In genomic region chr11:9137293-9138132, GRCh38 we compare ENCODE assay signal across 8 cellular contexts. TPM values are rescaled to one million over a fixed set of nuclear protein-coding genes. Genes with fewer than 3 reads are reported as not detected.
DNase-seq lines count a peak whose midpoint lies in the region; ATAC-seq and TF ChIP-seq lines count a peak whose summit lies in the region.

No MANE protein-coding gene starts in this region.

- CTCF ChIA-PET in HCT116 (lab: Charles Lee) = interaction anchor here (0.6 to 4.1 kb wide), 19 partner anchors 8 to 449 kb away, joined by 3 to 26 read pairs (median 5); partner anchors contain the start of genes AKIP1 and TMEM9B

- H2AFZ ChIP-seq in HCT116 (ENCODE audit: low read depth, low read length, poor library complexity, severe bottlenecking) (no peak overlapping the region), SU-DHL-6 (ENCODE audit: low read depth, low read length, severe bottlenecking) (no peak overlapping the region)

- no peaks in the 10 kb centered on the region for H3K9me2 ChIP-seq in HCT116 (ENCODE audit: insufficient read depth)
- H3K9me2 ChIP-seq in SU-DHL-6 (replicated peaks; ENCODE audit: insufficient read depth, low read length) = no peaks in the 10 kb centered on the region

- H3K27ac ChIP-seq in HCT116 (ENCODE audit: low read depth, low read length) = no peak overlapping the region; the same call in 1 of the 2 replicates
- no peak overlapping the region for H3K27ac ChIP-seq in SU-DHL-6 (ENCODE audit: low read depth, low read length)

- RAD21 ChIA-PET in HCT116 (lab: Charles Lee; ENCODE audit: low non-redundant PET in 1 of 2, low total read pairs in 2 of 2, uncharacterized antibody in 2 of 2, unreplicated experiment in 2 of 2) = interaction anchor here (0.7 to 1.8 kb wide), 4 partner anchors 45 to 123 kb away, joined by 3 to 20 read pairs (median 4); no protein-coding TSS in a partner anchor

- no peak overlapping the region for H3K4me3 ChIP-seq in HCT116 (replicated peaks in 1 of 2; ENCODE audit: low read depth in 1 of 2, low read length in 2 of 2)
- no peak overlapping the region for H3K4me3 ChIP-seq in SU-DHL-6 (ENCODE audit: insufficient read depth, low read length, poor library complexity, severe bottlenecking)

- H3K4me2 ChIP-seq in HCT116 (ENCODE audit: low read length) = peak overlapping the region; percentile 13; the same call in 1 of the 2 replicates
- H3K4me2 ChIP-seq in SU-DHL-6 (ENCODE audit: low read depth, low read length, poor library complexity, severe bottlenecking) = no peak overlapping the region

- no peaks in the 10 kb centered on the region for H3F3A ChIP-seq in SU-DHL-6 (ENCODE audit: insufficient read depth)

- TF ChIP-seq RAD21 in HCT116 (IDR thresholded peaks at IDR 0.05; ENCODE audit: low read depth) = peak; percentile 88

- intact Hi-C loops in HCT116 (cut with micrococcal nuclease) = loop anchor here (1.0 to 5.0 kb wide), 3 partner anchors 122 to 223 kb away; partner anchors contain the start of gene TMEM9B
- intact Hi-C loops in left cardiac atrium (cut with DNase I) = loop anchor here (2.0 to 10.0 kb wide), 3 partner anchors 123 to 223 kb away; partner anchors contain the start of gene AKIP1 (in 1 of the 2)

- peak; percentile 73 to 97 (median 91) for TF ChIP-seq CTCF in HCT116 (IDR thresholded peaks at IDR 0.05 in 2 of 3, conservative IDR thresholded peaks at IDR 0.05 in 1 of 3; ENCODE audit: borderline replicate concordance in 1 of 3, insufficient read depth in 1 of 3, low read depth in 2 of 3, low read length in 2 of 3)
- peak; percentile 100 for TF ChIP-seq CTCF in SU-DHL-6 (IDR thresholded peaks at IDR 0.05; ENCODE audit: insufficient read depth, low read length, poor library complexity, severe bottlenecking)

- H3K4me1 ChIP-seq in HCT116 (ENCODE audit: control insufficient read depth in 1 of 2, insufficient read depth in 2 of 2, low read length in 2 of 2) = peaks cover 33 to 35% of the 10 kb centered on the region in 2 experiments

- H4K20me1 ChIP-seq in HCT116 (ENCODE audit: insufficient read depth) (peaks cover 5% of the 10 kb centered on the region; the same call in 1 of the 2 replicates), SU-DHL-6 (ENCODE audit: low read depth, low read length) (no peaks in the 10 kb centered on the region)

- BruUV-seq in HCT116 (replicated peaks; lab: Mats Ljungman, UMichigan) = no TSS peak

- TF ChIP-seq POLR2A in HCT116 (IDR thresholded peaks at IDR 0.05; ENCODE audit: borderline replicate concordance, extremely low read depth, insufficient read depth, insufficient read length) = no peak

- POLR2A ChIA-PET in HCT116 (lab: Charles Lee) = interaction anchor here (1.0 to 1.3 kb wide), 3 partner anchors 8 to 174 kb away, joined by 3 read pairs; no protein-coding TSS in a partner anchor

- peak; percentile 3 for DNase-seq in GF-D8 (lab: John Stamatoyannopoulos, UW)
- peak; percentile 36 for DNase-seq in HCT116 (ENCODE audit: low read depth, low spot score)
- peak; percentile 85 for DNase-seq in NCI-H1105 (lab: John Stamatoyannopoulos, UW)
- peak; percentile 18 for DNase-seq in activated naive CD8-positive, alpha-beta T cell treated with anti-CD3 and anti-CD28 coated beads, Interleukin-2, amount 50 U/mL, for 16 hours (ENCODE audit: low read depth, low spot score)
- peak; percentile 67 for DNase-seq in left cardiac atrium
- DNase-seq in renal cortical epithelial cell (ENCODE audit: low read depth) = peak; percentile 65

- H3K36me3 ChIP-seq in HCT116 (ENCODE audit: control insufficient read depth in 1 of 2, insufficient read depth in 2 of 2, low read length in 2 of 2) = peaks cover 5 to 11% of the 10 kb centered on the region in 2 experiments; a peak in 3 of 4 replicates
- no peaks in the 10 kb centered on the region for H3K36me3 ChIP-seq in SU-DHL-6 (ENCODE audit: low read length)

- H3K79me2 ChIP-seq in HCT116 (ENCODE audit: insufficient read depth, low read length) = no peaks in the 10 kb centered on the region
- no peaks in the 10 kb centered on the region for H3K79me2 ChIP-seq in SU-DHL-6 (ENCODE audit: insufficient read depth, low read length)

- H3K27me3 ChIP-seq in HCT116 (ENCODE audit: insufficient read depth, low read length) (no peaks in the 10 kb centered on the region), SU-DHL-6 (ENCODE audit: low read length) (no peaks in the 10 kb centered on the region)

- ATAC-seq in HCT116 (peak; percentile 90), left cardiac atrium (peak; percentile 89 to 92), HG03378 (IDR thresholded peaks at IDR 0.05; ENCODE audit: unreplicated experiment) (no peak)

- H3K9ac ChIP-seq in HCT116 (ENCODE audit: low read length) (no peak overlapping the region), SU-DHL-6 (ENCODE audit: low read length) (no peak overlapping the region)

- H3K9me3 ChIP-seq in HCT116 (ENCODE audit: control insufficient read depth in 1 of 2, insufficient read depth in 1 of 2, low read depth in 1 of 2, low read length in 2 of 2) (no peaks in the 10 kb centered on the region), SU-DHL-6 (ENCODE audit: insufficient read depth, low read length) (no peaks in the 10 kb centered on the region)

TF ChIP-seq in HCT116, 20 proteins besides CTCF, POLR2A, EP300 and RAD21:
- no peak for TF ChIP-seq EGR1 (IDR thresholded peaks at IDR 0.05; ENCODE audit: low read depth)
- TF ChIP-seq POLR2AphosphoS5 (IDR thresholded peaks at IDR 0.05; ENCODE audit: low read depth, low read length) = no peak
- TF ChIP-seq MAX (IDR thresholded peaks at IDR 0.05) = no peak
- no peak for TF ChIP-seq SIN3A (IDR thresholded peaks at IDR 0.05; ENCODE audit: low read depth)
- no peak for TF ChIP-seq SRF (IDR thresholded peaks at IDR 0.05; ENCODE audit: low read depth)
- no peak for TF ChIP-seq ELF1 (IDR thresholded peaks at IDR 0.05; ENCODE audit: borderline replicate concordance, low read depth)
- no peak for TF ChIP-seq EZH2phosphoT487 (IDR thresholded peaks at IDR 0.05; ENCODE audit: borderline replicate concordance)
- no peak for TF ChIP-seq CBX3 (IDR thresholded peaks at IDR 0.05; ENCODE audit: low read depth)
- TF ChIP-seq YY1 (IDR thresholded peaks at IDR 0.05; ENCODE audit: extremely low read depth, insufficient replicate concordance, low read depth, low read length) = no peak

RNA-seq across cellular contexts. Expression of gene SCUBE2, which starts 46.1 kb away (rescaled TPM):
- 1.3 TPM for total RNA-seq in HCT116 (2021; ENCODE audit: unreplicated experiment)
- polyA plus RNA-seq in HCT116 (2012) = 0.51 and 1.6 TPM in 2 replicates
- total RNA-seq in left cardiac atrium = 1 to 10 TPM; 2.0 to 4.4 TPM
- 0.87 and 1.4 TPM in 2 replicates for total RNA-seq in renal cortical epithelial cell

Comparison
In these comparisons a context has a peak if more than half of its experiments do, and no peak if none do; other contexts are left out.
1. DNase-seq: peak in every context shown above with its lines; median percentile 85 in NCI-H1105; 67 in left cardiac atrium; 65 in renal cortical epithelial cell; 36 in HCT116; 18 in activated naive CD8-positive, alpha-beta T cell treated with anti-CD3 and anti-CD28 coated beads, Interleukin-2, amount 50 U/mL, for 16 hours; 3 in GF-D8.